ENCODE assay signal across 14 cellular contexts in genomic region chr3:29757054-29757777, GRCh38.
DNase-seq lines count a peak whose midpoint lies in the region; ATAC-seq, FAIRE-seq and TF ChIP-seq lines count a peak whose summit lies in the region.
"Had no signal": no experiment of that assay in that cellular context is flagged by ENCODE, and none has a peak within 500 bp of the region (broad histone marks: within the 10 kb centered on the region; RNA-seq: fewer than 3 reads in every experiment).

No MANE protein-coding gene starts in this region.

- H3K9me3 ChIP-seq in left ventricle myocardium inferior (replicated peaks) = no peaks in the 10 kb centered on the region
- H3K9me3 ChIP-seq: Peyer's patch had no signal

- in situ Hi-C loops in astrocyte of the cerebellum (cut with HindIII; ENCODE audit: low sequenced_read_pairs) = no loop called here

- H3K4me1 ChIP-seq in left ventricle myocardium inferior = peaks cover 56% of the 10 kb centered on the region
- H3K4me1 ChIP-seq: Peyer's patch had no signal

- TF ChIP-seq POLR2A in lower leg skin (IDR thresholded peaks at IDR 0.05) = no peak

- DNase-seq in left ventricle myocardium inferior (no peak), Right ventricle myocardium inferior (ENCODE audit: missing footprints) (no peak), astrocyte of the cerebellum (ENCODE audit: low read depth) (peak; percentile 6), left lobe of liver (ENCODE audit: low spot score) (peak; percentile 78), urothelium cell line (ENCODE audit: low spot score) (peak; percentile 11), NCI-H1436 treated with DMSO at 0.1 percent for 48 hours (lab: John Stamatoyannopoulos, UW) (no peak), lower leg skin (ENCODE audit: low spot score in 2 of 2) (no peak)
- DNase-seq: activated T-cell treated with anti-CD3 and anti-CD28 coated beads, Interleukin-2, amount 50 U/mL, for 4 hours; DND-41; Peyer's patch; WERI-Rb-1 had no signal

- WGBS in lower leg skin, 2 donors = 53 to 59% methylated on average over 1 of the region's 1 CpG

- no peak for ATAC-seq in Right ventricle myocardium inferior
- ATAC-seq in left lobe of liver = peak; percentile 75
- no peak for ATAC-seq in HG02885 (IDR thresholded peaks at IDR 0.05; ENCODE audit: poor library complexity, unreplicated experiment)
- ATAC-seq: activated T-cell treated with anti-CD3 and anti-CD28 coated beads, Interleukin-2, amount 50 U/mL, for 4 hours had no signal

- TF ChIP-seq CTCF in left ventricle myocardium inferior (IDR thresholded peaks at IDR 0.05; ENCODE audit: borderline replicate concordance) (no peak), astrocyte of the cerebellum (IDR thresholded peaks at IDR 0.05; ENCODE audit: low read depth, low read length, missing control alignments) (no peak), lower leg skin (IDR thresholded peaks at IDR 0.05) (no peak)

- no peaks in the 10 kb centered on the region for H3K27me3 ChIP-seq in left ventricle myocardium inferior (ENCODE audit: low read depth)
- H3K27me3 ChIP-seq: Peyer's patch had no signal

- peak overlapping the region; percentile 81 for H3K27ac ChIP-seq in left ventricle myocardium inferior (replicated peaks)
- H3K27ac ChIP-seq: WERI-Rb-1 had no signal

- no peaks in the 10 kb centered on the region for H3K36me3 ChIP-seq in left ventricle myocardium inferior
- H3K36me3 ChIP-seq: Peyer's patch, WERI-Rb-1 had no signal

- intact Hi-C loops in left ventricle myocardium inferior (cut with micrococcal nuclease) = loop anchor here (5.0 to 10.0 kb wide), 2 partner anchors 232 to 475 kb away; partner anchors contain the start of gene RBMS3
- intact Hi-C loops in Right ventricle myocardium inferior (cut with DNase I) = loop anchor here (5.0 to 10.0 kb wide), 3 partner anchors 50 to 332 kb away; no protein-coding TSS in a partner anchor
- intact Hi-C loops in lower leg skin (cut with DNase I; ENCODE audit: low total_unique reads) = no loop called here

- no peak for FAIRE-seq in urothelium cell line (lab: Jason Lieb, UNC)
- FAIRE-seq: colon, GM18507 had no signal

- no peak overlapping the region for H3K4me3 ChIP-seq in left ventricle myocardium inferior
- H3K4me3 ChIP-seq in astrocyte of the cerebellum (ENCODE audit: low read depth, low read length) = no peak overlapping the region
- no peak overlapping the region for H3K4me3 ChIP-seq in lower leg skin (ENCODE audit: low read depth, poor library complexity, severe bottlenecking)
- H3K4me3 ChIP-seq: Peyer's patch had no signal

Comparison
In these comparisons a context has a peak if more than half of its experiments do, and no peak if none do; other contexts are left out.
1. DNase-seq: peak in astrocyte of the cerebellum (single experiment), left lobe of liver (single experiment) and urothelium cell line (single experiment); none in left ventricle myocardium inferior (single experiment), Right ventricle myocardium inferior (single experiment), NCI-H1436 treated with DMSO at 0.1 percent for 48 hours (single experiment) and lower leg skin (0 of 2).